8 cellular contexts compared by ENCODE assay signal in genomic region chr12:106138646-106139421, GRCh38. TPM values are rescaled to one million over a fixed set of nuclear protein-coding genes. Genes with fewer than 3 reads are reported as not detected.
DNase-seq lines count a peak whose midpoint lies in the region; ATAC-seq and TF ChIP-seq lines count a peak whose summit lies in the region.

TSS of gene NUAK1 (minus strand) at chr12:106138954. CDS start at chr12:106138653, 301 bp downstream.

- ATAC-seq in GM18519 (IDR thresholded peaks at IDR 0.05; ENCODE audit: low FRiP score, unreplicated experiment) = no peak

- H3K27me3 ChIP-seq in adipocyte (replicated peaks; ENCODE audit: control insufficient read depth, insufficient read depth, low read length) = no peaks in the 10 kb centered on the region
- no peaks in the 10 kb centered on the region for H3K27me3 ChIP-seq in cardiac muscle cell

- DNase-seq in activated CD4-positive, alpha-beta T cell treated with anti-CD3 and anti-CD28 coated beads for 48 hours = peak; percentile 8
- DNase-seq in activated CD4-positive, alpha-beta T cell treated with anti-CD3 and anti-CD28 coated beads for 4 hours = no peak
- peak; percentile 70 for DNase-seq in NCI-H2171 treated with DMSO at 0.1 percent for 48 hours (lab: John Stamatoyannopoulos, UW)
- peak; percentile 77 for DNase-seq in adipocyte (ENCODE audit: low read depth)
- DNase-seq in cardiac muscle cell (ENCODE audit: low read depth in 1 of 2, low spot score in 1 of 2) = peak; percentile 58 to 87
- DNase-seq in occipital lobe (lab: John Stamatoyannopoulos, UW) = peak; percentile 70
- DNase-seq in AML-193 (lab: John Stamatoyannopoulos, UW) = no peak

- peaks cover 50% of the 10 kb centered on the region for H3K4me1 ChIP-seq in adipocyte (ENCODE audit: control insufficient read depth, insufficient read depth, low read length)
- H3K4me1 ChIP-seq in cardiac muscle cell (ENCODE audit: low read depth) = peaks cover 39% of the 10 kb centered on the region

- H3K9ac ChIP-seq in adipocyte (ENCODE audit: low read length) = peak within 1 kb of the TSS; percentile 89

- H3K4me3 ChIP-seq in adipocyte (ENCODE audit: low read length) (peak within 1 kb of the TSS; percentile 88), cardiac muscle cell (peak within 1 kb of the TSS; percentile 97)

- no peaks in the 10 kb centered on the region for H3K36me3 ChIP-seq in adipocyte (ENCODE audit: control insufficient read depth, insufficient read depth, low read length, severe bottlenecking)
- no peaks in the 10 kb centered on the region for H3K36me3 ChIP-seq in cardiac muscle cell

- H3K27ac ChIP-seq in cardiac muscle cell = peak within 1 kb of the TSS; percentile 100

- no peak for TF ChIP-seq CTCF in cardiac muscle cell (IDR thresholded peaks at IDR 0.05; ENCODE audit: low read depth, low read length)

- H3K9me3 ChIP-seq in adipocyte (ENCODE audit: control insufficient read depth, low read length) (no peaks in the 10 kb centered on the region), cardiac muscle cell (ENCODE audit: low read depth) (no peaks in the 10 kb centered on the region)

RNA-seq across cellular contexts. Expression of gene NUAK1, which starts in this region (rescaled TPM):
- total RNA-seq in cardiac muscle cell (6.1 and 7.2 TPM in 2 replicates), occipital lobe (40.6 TPM)
- 2.9 and 4.8 TPM in 2 replicates for polyA plus RNA-seq in cardiac muscle cell

Comparison
In these comparisons a context has a peak if more than half of its experiments do, and no peak if none do; other contexts are left out.
1. DNase-seq: peak in activated CD4-positive, alpha-beta T cell treated with anti-CD3 and anti-CD28 coated beads for 48 hours (single experiment), NCI-H2171 treated with DMSO at 0.1 percent for 48 hours (single experiment), adipocyte (single experiment), cardiac muscle cell (2 of 2) and occipital lobe (single experiment); none in activated CD4-positive, alpha-beta T cell treated with anti-CD3 and anti-CD28 coated beads for 4 hours (0 of 2) and AML-193 (0 of 2).